In genomic region chr16:590875-591200, GRCh38 we compare ENCODE assay signal across 9 cellular contexts. TPM values are rescaled to one million over a fixed set of nuclear protein-coding genes. Genes with fewer than 3 reads are reported as not detected.
DNase-seq lines count a peak whose midpoint lies in the region; ATAC-seq and TF ChIP-seq lines count a peak whose summit lies in the region.
"Had no signal": no experiment of that assay in that cellular context is flagged by ENCODE, and none has a peak within 500 bp of the region (broad histone marks: within the 10 kb centered on the region; RNA-seq: fewer than 3 reads in every experiment).

No MANE protein-coding gene starts in this region.

- 54 to 61% methylated on average over 6 of the region's 6 CpGs for WGBS in lower leg skin, 2 donors
- WGBS in thyroid gland, 2 donors = 66 to 67% methylated on average over 6 of the region's 6 CpGs

- H3K4me3 ChIP-seq in lower leg skin (ENCODE audit: low read depth, poor library complexity, severe bottlenecking) (peak overlapping the region; percentile 80), thyroid gland (replicated peaks in 1 of 3) (peak overlapping the region; percentile 85 to 95 (median 94))

- intact Hi-C loops in lower leg skin (cut with DNase I; ENCODE audit: low total_unique reads) = no loop called here
- intact Hi-C loops in thyroid gland (cut with DNase I) = loop anchor here (5.0 kb wide), 1 partner anchor 41 kb away; the partner anchor contains the start of gene WFIKKN1

- TF ChIP-seq POLR2A in lower leg skin (IDR thresholded peaks at IDR 0.05) (no peak), thyroid gland (IDR thresholded peaks at IDR 0.05) (no peak)

- H3K27ac ChIP-seq in angular gyrus (ENCODE audit: low read depth, low read length) = peak overlapping the region; percentile 72
- peak overlapping the region in 1 of 3 donors; percentile 43 for H3K27ac ChIP-seq in thyroid gland

- H3K36me3 Mint-ChIP-seq in activated T-cell treated with anti-CD3 and anti-CD28 coated beads, Interleukin-2, amount 50 U/mL, for 4 hours (ENCODE audit: insufficient read depth) = peaks cover 3% of the 10 kb centered on the region

- no peaks in the 10 kb centered on the region for H3K27me3 ChIP-seq in thyroid gland

- no peak for DNase-seq in activated T-cell treated with anti-CD3 and anti-CD28 coated beads, Interleukin-2, amount 50 U/mL, for 4 hours
- DNase-seq in activated T-cell treated with anti-CD3 and anti-CD28 coated beads, Interleukin-2, amount 50 U/mL, for 48 hours = no peak
- DNase-seq in lower leg skin (ENCODE audit: low spot score in 2 of 2) = no peak
- DNase-seq in thyroid gland = no peak
- no peak for DNase-seq in cerebellum (ENCODE audit: low spot score)
- no peak for DNase-seq in NCI-H1105 (lab: John Stamatoyannopoulos, UW)

- H3K27me3 Mint-ChIP-seq in activated T-cell treated with anti-CD3 and anti-CD28 coated beads, Interleukin-2, amount 50 U/mL, for 4 hours (ENCODE audit: low read depth) = no peaks in the 10 kb centered on the region

- H3K4me1 ChIP-seq in thyroid gland = peaks cover 45 to 62% of the 10 kb centered on the region in 2 donors

- H3K9me3 ChIP-seq in thyroid gland = no peaks in the 10 kb centered on the region

- H3K9me3 Mint-ChIP-seq in activated T-cell treated with anti-CD3 and anti-CD28 coated beads, Interleukin-2, amount 50 U/mL, for 4 hours = no peaks in the 10 kb centered on the region

- peak overlapping the region; percentile 85 for H3K4me3 Mint-ChIP-seq in activated T-cell treated with anti-CD3 and anti-CD28 coated beads, Interleukin-2, amount 50 U/mL, for 4 hours

- no peaks in the 10 kb centered on the region for H3K36me3 ChIP-seq in thyroid gland

- H3K4me1 Mint-ChIP-seq in activated T-cell treated with anti-CD3 and anti-CD28 coated beads, Interleukin-2, amount 50 U/mL, for 4 hours (ENCODE audit: low read depth) = peaks cover 28% of the 10 kb centered on the region

- TF ChIP-seq CTCF in lower leg skin (IDR thresholded peaks at IDR 0.05) (no peak), thyroid gland (IDR thresholded peaks at IDR 0.05) (no peak)

- no peak for ATAC-seq in activated T-cell treated with anti-CD3 and anti-CD28 coated beads, Interleukin-2, amount 50 U/mL, for 4 hours
- ATAC-seq in HG03378 (IDR thresholded peaks at IDR 0.05; ENCODE audit: unreplicated experiment) = no peak

RNA-seq across cellular contexts. Expression of gene RAB40C, which starts 1.0 kb away (rescaled TPM):
- total RNA-seq in activated T-cell treated with anti-CD3 and anti-CD28 coated beads, Interleukin-2, amount 50 U/mL, for 4 hours = 10 to 100 TPM; 13.4 to 15.7 (median 14.6) TPM
- total RNA-seq in lower leg skin (100 to 1,000 TPM; 103 to 161 (median 122) TPM), thyroid gland (10 to 100 TPM; 17.7 to 24.4 (median 18.4) TPM), cerebellum (15.9 TPM)

RNA-seq across cellular contexts. Expression of gene PIGQ, which starts 21.1 kb away (rescaled TPM):
- 10 to 100 TPM; 45.0 to 47.8 (median 46.1) TPM for total RNA-seq in activated T-cell treated with anti-CD3 and anti-CD28 coated beads, Interleukin-2, amount 50 U/mL, for 4 hours
- total RNA-seq in lower leg skin (10 to 100 TPM; 33.2 to 46.1 (median 43.5) TPM), thyroid gland (100 to 1,000 TPM in 3 of 4 donors, 10 to 100 TPM in 1; 69.6 to 125 (median 108) TPM), cerebellum (28.9 TPM)

RNA-seq across cellular contexts. Expression of gene NHLRC4, which starts 24.0 kb away (rescaled TPM):
- total RNA-seq in activated T-cell treated with anti-CD3 and anti-CD28 coated beads, Interleukin-2, amount 50 U/mL, for 4 hours = under 1 TPM; 0.13 to 0.18 (median 0.16) TPM
- 1 to 10 TPM in 1 of 4 donors, under 1 TPM in 3; 0.49 to 1.0 (median 0.57) TPM for total RNA-seq in lower leg skin
- under 1 TPM in 3 of 4 donors, not detected in 1; 0.63 to 0.81 (median 0.67) TPM for total RNA-seq in thyroid gland
- total RNA-seq in cerebellum = 0.27 TPM

RNA-seq across cellular contexts. Expression of gene PRR35, which starts 30.6 kb away (rescaled TPM):
- under 1 TPM; 0.08 to 0.11 (median 0.10) TPM for total RNA-seq in activated T-cell treated with anti-CD3 and anti-CD28 coated beads, Interleukin-2, amount 50 U/mL, for 4 hours
- total RNA-seq in lower leg skin = not detected
- not detected for total RNA-seq in thyroid gland
- total RNA-seq in cerebellum = 2.7 TPM
- total RNA-seq: activated CD8-positive, alpha-beta memory T cell treated with anti-CD3 and anti-CD28 coated beads for 36 hours had no signal

RNA-seq across cellular contexts. Expression of gene WFIKKN1, which starts 39.9 kb away (rescaled TPM):
- total RNA-seq in activated T-cell treated with anti-CD3 and anti-CD28 coated beads, Interleukin-2, amount 50 U/mL, for 4 hours = under 1 TPM; 0.40 to 0.71 (median 0.49) TPM
- 1 to 10 TPM; 1.3 to 5.0 (median 2.8) TPM for total RNA-seq in lower leg skin
- 1 to 10 TPM in 1 of 4 donors, under 1 TPM in 3; 0.13 to 1.8 (median 0.77) TPM for total RNA-seq in thyroid gland
- 0.54 TPM for total RNA-seq in cerebellum
